Comparison of ENCODE assay signal across 14 cellular contexts in genomic region chr2:111707700-111708099, GRCh38.
"Had no signal": no experiment of that assay in that cellular context is flagged by ENCODE, and none has a peak within 500 bp of the region (broad histone marks: within the 10 kb centered on the region; RNA-seq: fewer than 3 reads in every experiment).

No MANE protein-coding gene starts in this region.

- FAIRE-seq: frontal cortex had no signal

- H3K27me3 Mint-ChIP-seq: activated CD4-positive, alpha-beta T cell treated with anti-CD3 and anti-CD28 coated beads, Interleukin-2, amount 10 ng/mL, durations not matched to agents 24 days and 14 days; activated naive CD4-positive, alpha-beta T cell treated with anti-CD3 and anti-CD28 coated beads, Interleukin-2, amount 50 U/mL, for 24 hours had no signal

- H3K4me3 ChIP-seq: adrenal gland, heart right ventricle, lower lobe of right lung, tibial nerve had no signal

- H3K4me3 Mint-ChIP-seq: activated CD4-positive, alpha-beta T cell treated with anti-CD3 and anti-CD28 coated beads, Interleukin-2, amount 10 ng/mL, durations not matched to agents 24 days and 14 days; activated naive CD4-positive, alpha-beta T cell treated with anti-CD3 and anti-CD28 coated beads, Interleukin-2, amount 50 U/mL, for 24 hours; naive B cell; T-helper 2 cell treated with Interferon-gamma antibody and Interleukin-4, amounts not matched to agents 5 μg/mL and 100 μg/mL, for 36 hours had no signal

- H3K9me3 ChIP-seq: adrenal gland, lower lobe of right lung, tibial nerve had no signal

- H3K27me3 ChIP-seq: adrenal gland, heart right ventricle, tibial nerve had no signal

- H3K27ac ChIP-seq: adrenal gland, heart right ventricle, lower lobe of right lung, tibial nerve had no signal

- H3K27ac Mint-ChIP-seq: activated CD4-positive, alpha-beta T cell treated with anti-CD3 and anti-CD28 coated beads, Interleukin-2, amount 10 ng/mL, durations not matched to agents 24 days and 14 days; activated naive CD4-positive, alpha-beta T cell treated with anti-CD3 and anti-CD28 coated beads, Interleukin-2, amount 50 U/mL, for 24 hours; naive B cell; T-helper 2 cell treated with Interferon-gamma antibody and Interleukin-4, amounts not matched to agents 5 μg/mL and 100 μg/mL, for 36 hours had no signal

- H3K36me3 ChIP-seq: adrenal gland, heart right ventricle, lower lobe of right lung, tibial nerve had no signal

- DNase-seq: activated CD4-positive, alpha-beta T cell treated with anti-CD3 and anti-CD28 coated beads, Interleukin-2, amount 10 ng/mL, durations not matched to agents 24 days and 14 days; activated CD4-positive, CD25-positive, alpha-beta regulatory T cell; activated effector memory CD4-positive, alpha-beta T cell treated with Interleukin-2 at 50 U/mL for 16 hours; activated T-cell treated with anti-CD3 and anti-CD28 coated beads, Interleukin-2, amount 50 U/mL, for 1 hour; heart right ventricle; lower lobe of right lung; naive B cell; stimulated activated CD4-positive, alpha-beta T cell treated with anti-CD3 and anti-CD28 coated beads, Interleukin-2, amount 100 ng/mL, for 48 hours; stimulated activated naive CD4-positive, alpha-beta T cell had no signal

- H3K36me3 Mint-ChIP-seq: activated naive CD4-positive, alpha-beta T cell treated with anti-CD3 and anti-CD28 coated beads, Interleukin-2, amount 50 U/mL, for 24 hours; naive B cell had no signal

- ATAC-seq: heart right ventricle, lower lobe of right lung had no signal

- H3K9me3 Mint-ChIP-seq: activated CD4-positive, alpha-beta T cell treated with anti-CD3 and anti-CD28 coated beads, Interleukin-2, amount 10 ng/mL, durations not matched to agents 24 days and 14 days; activated naive CD4-positive, alpha-beta T cell treated with anti-CD3 and anti-CD28 coated beads, Interleukin-2, amount 50 U/mL, for 24 hours; naive B cell; T-helper 2 cell treated with Interferon-gamma antibody and Interleukin-4, amounts not matched to agents 5 μg/mL and 100 μg/mL, for 36 hours had no signal
